ENCODE assay signal across 8 cellular contexts in the genomic region with DNA sequence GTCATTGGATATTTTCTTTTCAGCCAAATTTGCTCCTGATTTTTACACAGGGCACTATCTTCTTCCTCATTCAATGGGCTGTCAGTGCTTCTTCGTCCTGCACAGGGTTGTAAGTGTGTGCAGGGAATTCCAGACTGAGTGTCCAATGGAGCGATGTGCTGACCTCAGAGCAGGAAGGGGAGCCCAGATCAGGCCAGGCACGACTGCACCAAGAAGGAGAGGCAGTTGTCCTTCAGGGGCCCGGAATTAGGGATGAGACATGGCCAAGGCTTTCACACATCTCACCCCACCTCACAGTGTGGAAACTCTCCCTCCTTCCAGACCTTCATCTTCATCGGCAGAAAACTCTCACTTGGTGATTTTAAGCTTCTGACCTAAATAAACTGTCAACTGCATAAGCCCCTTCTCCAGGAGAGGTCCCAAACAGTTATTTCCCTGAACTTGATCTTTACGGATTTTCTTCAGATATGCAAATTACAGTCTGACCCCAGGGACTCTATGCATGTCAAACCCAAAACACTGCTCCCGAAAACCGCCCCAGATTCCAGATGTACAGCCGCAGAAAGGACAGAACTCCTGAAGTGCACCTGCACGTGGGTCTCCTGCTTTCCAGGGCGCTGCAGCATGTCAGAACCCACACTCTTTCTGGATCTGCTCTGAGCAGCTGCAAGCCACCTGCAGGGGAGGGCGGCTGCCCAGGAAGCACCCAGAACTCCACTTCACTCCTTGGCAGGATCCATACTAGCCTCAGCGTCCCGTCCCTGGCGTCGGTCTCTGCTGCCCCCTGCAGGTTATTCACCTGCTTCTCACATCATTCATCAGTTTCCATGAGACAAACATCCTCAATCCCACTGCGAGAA. TPM values are rescaled to one million over a fixed set of nuclear protein-coding genes. Genes with fewer than 3 reads are reported as not detected.
DNase-seq lines count a peak whose midpoint lies in the region; ATAC-seq and TF ChIP-seq lines count a peak whose summit lies in the region.

No MANE protein-coding gene starts in this region.

- TF ChIP-seq CTCF in AG10803 (conservative IDR thresholded peaks at IDR 0.05; ENCODE audit: low read length): peak; percentile 92

- H3K27ac Mint-ChIP-seq in IgD-negative memory B cell: peak overlapping the region; percentile 80 to 98 (median 89)
- H3K27ac Mint-ChIP-seq in activated T-cell treated with anti-CD3 and anti-CD28 coated beads, Interleukin-2, amount 50 U/mL, for 24 hours: no peak overlapping the region

- H3K4me3 Mint-ChIP-seq in IgD-negative memory B cell: peak overlapping the region; percentile 89 to 99 (median 96)
- H3K4me3 Mint-ChIP-seq in activated T-cell treated with anti-CD3 and anti-CD28 coated beads, Interleukin-2, amount 50 U/mL, for 24 hours: peak overlapping the region; percentile 93

- no peaks in the 10 kb centered on the region for H3K27me3 Mint-ChIP-seq in IgD-negative memory B cell
- H3K27me3 Mint-ChIP-seq in activated T-cell treated with anti-CD3 and anti-CD28 coated beads, Interleukin-2, amount 50 U/mL, for 24 hours: no peaks in the 10 kb centered on the region

- peaks cover 0 to 8% (median 6%) of the 10 kb centered on the region in 3 donors for H3K9me3 Mint-ChIP-seq in IgD-negative memory B cell
- H3K9me3 Mint-ChIP-seq in activated T-cell treated with anti-CD3 and anti-CD28 coated beads, Interleukin-2, amount 50 U/mL, for 24 hours: peaks cover 16% of the 10 kb centered on the region

- peaks cover 29 to 30% (median 29%) of the 10 kb centered on the region in 3 donors for H3K4me1 Mint-ChIP-seq in IgD-negative memory B cell
- peaks cover 34% of the 10 kb centered on the region for H3K4me1 Mint-ChIP-seq in activated T-cell treated with anti-CD3 and anti-CD28 coated beads, Interleukin-2, amount 50 U/mL, for 24 hours (ENCODE audit: low read depth)

- ATAC-seq in GM19035 (IDR thresholded peaks at IDR 0.05; ENCODE audit: unreplicated experiment) (peak; percentile 8), esophagus mucosa (peak; percentile 92)

- H3K36me3 Mint-ChIP-seq in IgD-negative memory B cell: peaks cover 5% of the 10 kb centered on the region
- peaks cover 38% of the 10 kb centered on the region for H3K36me3 Mint-ChIP-seq in activated T-cell treated with anti-CD3 and anti-CD28 coated beads, Interleukin-2, amount 50 U/mL, for 24 hours (ENCODE audit: low read depth)

- DNase-seq in AG10803 (ENCODE audit: low read depth) (peak; percentile 80), OCI-M2 (lab: John Stamatoyannopoulos, UW; ENCODE audit: unreplicated experiment) (peak; percentile 78), myocyte (ENCODE audit: low read depth) (peak; percentile 87)
- DNase-seq in activated T-cell treated with anti-CD3 and anti-CD28 coated beads, Interleukin-2, amount 50 U/mL, for 24 hours: peak; percentile 87
- DNase-seq in stimulated activated CD8-positive, alpha-beta memory T cell treated with anti-CD3 and anti-CD28 coated beads, Interleukin-4, amount 100 ng/mL, for 48 hours: peak; percentile 93

- H3K4me3 ChIP-seq in AG10803 (ENCODE audit: low read length): peak overlapping the region; percentile 81

RNA-seq across cellular contexts. Expression of a gene that starts 0.6 kb away (rescaled TPM):
- 1.9 TPM for polyA plus RNA-seq in IgD-negative memory B cell
- total RNA-seq in esophagus mucosa (1.7 TPM), myocyte (2.0 and 3.0 TPM in 2 replicates)
- 2.6 TPM for polyA plus RNA-seq in myocyte (2012)

RNA-seq across cellular contexts. Expression of a gene that starts 15.8 kb away (rescaled TPM):
- 1.1 TPM for polyA plus RNA-seq in IgD-negative memory B cell
- total RNA-seq in esophagus mucosa (1.8 TPM), myocyte (6.3 and 9.5 TPM in 2 replicates)
- polyA plus RNA-seq in myocyte (2012): 3.8 TPM

RNA-seq across cellular contexts. Expression of a gene that starts 22.1 kb away (rescaled TPM):
- 21.9 TPM for polyA plus RNA-seq in IgD-negative memory B cell
- total RNA-seq in esophagus mucosa (2.0 TPM), myocyte (5.1 and 6.9 TPM in 2 replicates)
- 2.2 TPM for polyA plus RNA-seq in myocyte (2012)

Comparison
In these comparisons a context has a peak if more than half of its experiments do, and no peak if none do; other contexts are left out.
1. Peak in every context shown above with its lines: DNase-seq, ATAC-seq and H3K4me3 ChIP-seq.